In the genomic region with DNA sequence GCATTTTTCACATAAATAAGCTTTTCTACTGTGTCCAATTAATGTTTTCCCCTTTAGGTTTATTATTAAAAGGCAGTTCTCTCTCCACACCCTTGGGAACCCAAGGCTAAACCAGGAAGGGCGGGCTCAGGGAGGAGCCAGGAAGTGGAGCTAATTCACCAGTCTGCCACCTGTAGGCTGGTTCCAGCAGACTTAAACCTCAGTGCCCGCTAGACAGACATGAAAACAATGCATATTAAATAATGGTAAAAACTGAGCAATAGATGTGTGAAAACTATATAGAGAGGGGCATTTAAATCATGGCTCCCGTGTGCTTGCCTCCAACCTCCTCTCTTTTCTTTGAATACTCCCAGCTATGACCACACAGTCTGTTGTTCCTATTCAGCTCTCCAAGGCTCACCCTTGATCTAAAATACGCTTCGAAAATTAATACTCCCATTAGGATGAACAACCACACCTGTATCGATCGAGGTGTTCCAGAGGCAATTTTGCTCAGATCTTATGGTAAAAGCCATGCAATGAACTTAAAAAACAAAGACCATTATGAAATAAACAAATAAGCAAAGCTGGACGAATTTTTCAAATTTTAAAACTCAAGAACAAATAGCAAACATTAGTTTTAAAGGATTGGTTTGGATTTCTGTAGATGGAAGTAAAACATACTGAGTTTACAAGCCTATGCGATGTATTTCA, we compare ENCODE assay signal across 8 cellular contexts.
A peak's percentile ranks its signal among the peaks of the same experiment; 100 is the strongest.
DNase-seq lines count a peak whose midpoint lies in the region; TF ChIP-seq lines count a peak whose summit lies in the region.
"Had no signal": no experiment of that assay in that cellular context is flagged by ENCODE, and none has a peak within 500 bp of the region (broad histone marks: within the 10 kb centered on the region; RNA-seq: fewer than 3 reads in every experiment).

No MANE protein-coding gene starts in this region.

- H3K27me3 Mint-ChIP-seq in nephron progenitor cell (ENCODE audit: low read depth, poor library complexity), result peaks cover 66% of the 10 kb centered on the region

- no peak for TF ChIP-seq CTCF in nephron progenitor cell (IDR thresholded peaks at IDR 0.05)

- H3K79me2 ChIP-seq in GM23248 (ENCODE audit: insufficient read depth), result no peaks in the 10 kb centered on the region

- H3K9me3 ChIP-seq in GM23248 (ENCODE audit: low read depth), result no peaks in the 10 kb centered on the region

- 44 to 46% methylated on average over 9 of the region's 9 CpGs for WGBS in GM23248 (ENCODE audit: low coverage in 1 of 2, low lambda C conversion rate in 2 of 2, missing lambda C conversion rate in 2 of 2), 2 experiments

- in situ Hi-C loops in GM23248 (cut with MboI), result no loop called here

- H3K36me3 Mint-ChIP-seq in nephron progenitor cell (ENCODE audit: low read depth), result no peaks in the 10 kb centered on the region

- H3K9me3 Mint-ChIP-seq in nephron progenitor cell, result peaks cover 10% of the 10 kb centered on the region

- no peak overlapping the region for H3K4me3 ChIP-seq in GM23248

- no peaks in the 10 kb centered on the region for H3K4me1 ChIP-seq in GM23248 (ENCODE audit: insufficient read depth)

- H3K9me2 ChIP-seq in GM23248 (ENCODE audit: insufficient read depth), result no peaks in the 10 kb centered on the region

- H3K36me3 ChIP-seq in GM23248 (ENCODE audit: low read depth), result no peaks in the 10 kb centered on the region

- H3K9ac ChIP-seq in GM23248, result no peak overlapping the region

- H3K4me2 ChIP-seq in GM23248 (ENCODE audit: unreplicated experiment), result no peak overlapping the region

- H3K27ac ChIP-seq in GM23248, result no peak overlapping the region

- H3F3A ChIP-seq in GM23248 (ENCODE audit: insufficient read depth), result no peaks in the 10 kb centered on the region

- H3K4me3 Mint-ChIP-seq in nephron progenitor cell, result peak overlapping the region; percentile 82

- peaks cover 18% of the 10 kb centered on the region for H3K4me1 Mint-ChIP-seq in nephron progenitor cell

- no peak overlapping the region for H2AFZ ChIP-seq in GM23248

- H3K27ac Mint-ChIP-seq in nephron progenitor cell, result no peak overlapping the region

- DNase-seq in GM23248 (peak; percentile 5), NCI-H1105 treated with DMSO at 0.1 percent for 48 hours (lab: John Stamatoyannopoulos, UW) (peak; percentile 55), cerebellum (ENCODE audit: low spot score) (peak; percentile 77), nephron progenitor cell (peak; percentile 27), OCI-M1 (lab: John Stamatoyannopoulos, UW) (no peak), NCI-H2029 treated with DMSO at 0.1 percent for 48 hours (lab: John Stamatoyannopoulos, UW) (no peak)
- no peak for DNase-seq in stimulated activated CD4-positive, alpha-beta T cell treated with anti-CD3 and anti-CD28 coated beads, Interleukin-12 subunit alpha, Interleukin-12 subunit beta, amount 100 ng/mL, for 4 hours
- DNase-seq: NCI-H146 had no signal

- no peaks in the 10 kb centered on the region for H4K20me1 ChIP-seq in GM23248 (ENCODE audit: insufficient read depth)

- H3K27me3 ChIP-seq in GM23248 (replicated peaks; ENCODE audit: insufficient read depth), result peaks cover 57% of the 10 kb centered on the region

Comparison
In these comparisons a context has a peak if more than half of its experiments do, and no peak if none do; other contexts are left out.
1. DNase-seq: peak in GM23248 (single experiment), NCI-H1105 treated with DMSO at 0.1 percent for 48 hours (single experiment), cerebellum (single experiment) and nephron progenitor cell (single experiment); none in OCI-M1 (single experiment), stimulated activated CD4-positive, alpha-beta T cell treated with anti-CD3 and anti-CD28 coated beads, Interleukin-12 subunit alpha, Interleukin-12 subunit beta, amount 100 ng/mL, for 4 hours (single experiment) and NCI-H2029 treated with DMSO at 0.1 percent for 48 hours (single experiment).